In genomic region chr17:82287849-82288601, GRCh38 we compare ENCODE assay signal across 1 cellular context.
TF ChIP-seq lines count a peak whose summit lies in the region.

No MANE protein-coding gene starts in this region.

TF ChIP-seq in HepG2, 621 proteins besides CTCF, POLR2A, EP300 and RAD21 (continued from another document and continues in another):
- TF ChIP-seq E2F5 (CRISPR knock-in tag; conservative IDR thresholded peaks at IDR 0.05), result no peak
- 0 out of 2 replicates have a peak, but pooled peaks have one; percentile 33 for TF ChIP-seq HNF1A (IDR thresholded peaks at IDR 0.05; ENCODE audit: low read depth)
- peak; percentile 83 for TF ChIP-seq HNF1A (CRISPR knock-in tag; IDR thresholded peaks at IDR 0.05; ENCODE audit: borderline replicate concordance)
- TF ChIP-seq SNAPC5 (CRISPR knock-in tag; IDR thresholded peaks at IDR 0.05; ENCODE audit: borderline replicate concordance), result no peak
- TF ChIP-seq TRIM22 (IDR thresholded peaks at IDR 0.05), result no peak
- TF ChIP-seq ZSCAN12 (CRISPR knock-in tag; IDR thresholded peaks at IDR 0.05), result no peak
- no peak for TF ChIP-seq ZNF678 (CRISPR knock-in tag; IDR thresholded peaks at IDR 0.05)
- no peak for TF ChIP-seq ZNF18 (CRISPR knock-in tag; IDR thresholded peaks at IDR 0.05; ENCODE audit: insufficient replicate concordance)
- TF ChIP-seq ZMAT3 (CRISPR knock-in tag; conservative IDR thresholded peaks at IDR 0.05), result peak; percentile 96; the same call in 1 of the 2 replicates
- no peak; the same call in 1 of the 2 replicates for TF ChIP-seq THYN1 (CRISPR knock-in tag; IDR thresholded peaks at IDR 0.05; ENCODE audit: borderline replicate concordance, low read depth)
- peak; percentile 91 for TF ChIP-seq ZNF609 (CRISPR knock-in tag; IDR thresholded peaks at IDR 0.05; ENCODE audit: borderline replicate concordance)
- peak; percentile 92; the same call in 1 of the 2 replicates for TF ChIP-seq ZNF614 (CRISPR knock-in tag; IDR thresholded peaks at IDR 0.05; ENCODE audit: borderline replicate concordance)
- no peak for TF ChIP-seq PREB (CRISPR knock-in tag; IDR thresholded peaks at IDR 0.05)
- peak; percentile 93 for TF ChIP-seq PITX1 (CRISPR knock-in tag; IDR thresholded peaks at IDR 0.05)
- TF ChIP-seq KDM4B (CRISPR knock-in tag; IDR thresholded peaks at IDR 0.05), result peak; percentile 96; the same call in 1 of the 2 replicates
- TF ChIP-seq ZNF367 (CRISPR knock-in tag; IDR thresholded peaks at IDR 0.05; ENCODE audit: borderline replicate concordance), result no peak
- TF ChIP-seq ZNF883 (CRISPR knock-in tag; IDR thresholded peaks at IDR 0.05; ENCODE audit: not compliant biosample characterization), result no peak
- TF ChIP-seq SP2 (CRISPR knock-in tag; IDR thresholded peaks at IDR 0.05), result no peak
- no peak for TF ChIP-seq ZFP41 (CRISPR knock-in tag; IDR thresholded peaks at IDR 0.05; ENCODE audit: borderline replicate concordance)
- 0 out of 2 replicates have a peak, but pooled peaks have one; percentile 27 for TF ChIP-seq ZNF800 (CRISPR knock-in tag; IDR thresholded peaks at IDR 0.05)
- peak; percentile 87 for TF ChIP-seq PHF20 (CRISPR knock-in tag; IDR thresholded peaks at IDR 0.05)
- no peak; the same call in 1 of the 2 replicates for TF ChIP-seq MEIS2 (CRISPR knock-in tag; IDR thresholded peaks at IDR 0.05)
- TF ChIP-seq ZNF574 (CRISPR knock-in tag; IDR thresholded peaks at IDR 0.05), result peak; percentile 85
- TF ChIP-seq STAG1 (CRISPR knock-in tag; IDR thresholded peaks at IDR 0.05), result no peak
- TF ChIP-seq AGO2 (optimal IDR thresholded peaks at IDR 0.05; ENCODE audit: low read depth, low read length), result no peak
- TF ChIP-seq TFDP2 (CRISPR knock-in tag; IDR thresholded peaks at IDR 0.05), result peak; percentile 73
- TF ChIP-seq THAP11 (CRISPR knock-in tag; IDR thresholded peaks at IDR 0.05), result peak; percentile 84
- TF ChIP-seq ZNF274 (CRISPR knock-in tag; IDR thresholded peaks at IDR 0.05), result no peak
- TF ChIP-seq AKAP8 (CRISPR knock-in tag; IDR thresholded peaks at IDR 0.05), result 0 out of 2 replicates have a peak, but pooled peaks have one; percentile 66
- TF ChIP-seq SOX13 (IDR thresholded peaks at IDR 0.05), result peak; percentile 80; the same call in 1 of the 2 replicates
- TF ChIP-seq SOX13 (CRISPR knock-in tag; conservative IDR thresholded peaks at IDR 0.05 in 1 of 2, IDR thresholded peaks at IDR 0.05 in 1 of 2), result peak; percentile 41 to 89; a peak in 2 of 4 replicates
- peak in 1 of 2 experiments; percentile 87; a peak in 2 of 4 replicates for TF ChIP-seq ATF4 (CRISPR knock-in tag; IDR thresholded peaks at IDR 0.05)
- TF ChIP-seq RXRA (CRISPR knock-in tag; IDR thresholded peaks at IDR 0.05), result peak; percentile 100
- TF ChIP-seq HNF4A (CRISPR knock-in tag; IDR thresholded peaks at IDR 0.05), result peak; percentile 70; the same call in 1 of the 2 replicates
